Comparison of ENCODE assay signal across 15 cellular contexts in genomic region chr9:113973963-113974413, GRCh38.
DNase-seq lines count a peak whose midpoint lies in the region; ATAC-seq, FAIRE-seq and TF ChIP-seq lines count a peak whose summit lies in the region.
"Had no signal": no experiment of that assay in that cellular context is flagged by ENCODE, and none has a peak within 500 bp of the region (broad histone marks: within the 10 kb centered on the region; RNA-seq: fewer than 3 reads in every experiment).

No MANE protein-coding gene starts in this region.

- H2AFZ ChIP-seq in astrocyte (ENCODE audit: low read depth, low read length), result no peak overlapping the region

- H3K4me2 ChIP-seq in astrocyte (ENCODE audit: low read length), result no peak overlapping the region

- TF ChIP-seq CTCF in cardiac muscle cell (IDR thresholded peaks at IDR 0.05; ENCODE audit: low read depth, low read length) (no peak), astrocyte (IDR thresholded peaks at IDR 0.05; ENCODE audit: insufficient read depth, low read depth, low read length) (no peak), vagina (IDR thresholded peaks at IDR 0.05) (no peak)

- peaks cover 31% of the 10 kb centered on the region for H3K36me3 Mint-ChIP-seq in astrocyte (ENCODE audit: low read depth, unreplicated experiment)

- ATAC-seq in Right ventricle myocardium superior (ENCODE audit: poor library complexity) (no peak), left colon (no peak)
- ATAC-seq in stimulated activated naive CD8-positive, alpha-beta T cell treated with anti-CD3 and anti-CD28 coated beads, Interleukin-15, amount 100 ng/mL, for 72 hours, result no peak

- no peak overlapping the region for H3K27ac ChIP-seq in cardiac muscle cell
- no peak overlapping the region for H3K27ac ChIP-seq in astrocyte (ENCODE audit: low read depth, low read length)
- no peak overlapping the region for H3K27ac ChIP-seq in vagina

- peaks cover 12% of the 10 kb centered on the region for H3K4me1 Mint-ChIP-seq in astrocyte (ENCODE audit: low read depth, unreplicated experiment)
- H3K4me1 Mint-ChIP-seq in stimulated activated naive CD8-positive, alpha-beta T cell treated with anti-CD3 and anti-CD28 coated beads, Interleukin-15, amount 100 ng/mL, for 72 hours, result no peaks in the 10 kb centered on the region
- H3K4me1 Mint-ChIP-seq: activated B cell treated with CpG ODN at 0.5 μM for 24 hours; central memory CD8-positive, alpha-beta T cell had no signal

- peak overlapping the region; percentile 48 for H3K4me3 Mint-ChIP-seq in astrocyte (ENCODE audit: unreplicated experiment)
- no peak overlapping the region for H3K4me3 Mint-ChIP-seq in stimulated activated naive CD8-positive, alpha-beta T cell treated with anti-CD3 and anti-CD28 coated beads, Interleukin-15, amount 100 ng/mL, for 72 hours
- H3K4me3 Mint-ChIP-seq: activated B cell treated with CpG ODN at 0.5 μM for 24 hours; central memory CD8-positive, alpha-beta T cell; IgD-negative memory B cell had no signal

- intact Hi-C loops in Right ventricle myocardium superior (cut with DNase I) (no loop called here), left colon (cut with DNase I, micrococcal nuclease) (no loop called here), vagina (cut with DNase I) (no loop called here)

- H3K9ac ChIP-seq in astrocyte (ENCODE audit: low read length), result no peak overlapping the region

- TF ChIP-seq POLR2A in vagina (IDR thresholded peaks at IDR 0.05), result no peak

- H3K27ac Mint-ChIP-seq in astrocyte (ENCODE audit: unreplicated experiment), result no peak overlapping the region
- H3K27ac Mint-ChIP-seq in stimulated activated naive CD8-positive, alpha-beta T cell treated with anti-CD3 and anti-CD28 coated beads, Interleukin-15, amount 100 ng/mL, for 72 hours, result no peak overlapping the region
- H3K27ac Mint-ChIP-seq: activated B cell treated with CpG ODN at 0.5 μM for 24 hours, IgD-negative memory B cell had no signal

- H3K27me3 ChIP-seq in cardiac muscle cell (no peaks in the 10 kb centered on the region), astrocyte (ENCODE audit: insufficient read depth, low read length) (no peaks in the 10 kb centered on the region), vagina (no peaks in the 10 kb centered on the region)

- H3K9me3 ChIP-seq in cardiac muscle cell (ENCODE audit: low read depth) (no peaks in the 10 kb centered on the region), astrocyte (ENCODE audit: insufficient read depth, low read depth, low read length) (peaks cover 4% of the 10 kb centered on the region), vagina (no peaks in the 10 kb centered on the region)

- H3K9me3 Mint-ChIP-seq in astrocyte (ENCODE audit: unreplicated experiment), result peaks cover 6% of the 10 kb centered on the region
- H3K9me3 Mint-ChIP-seq in stimulated activated naive CD8-positive, alpha-beta T cell treated with anti-CD3 and anti-CD28 coated beads, Interleukin-15, amount 100 ng/mL, for 72 hours, result peaks cover 0 to 7% of the 10 kb centered on the region in 2 donors
- H3K9me3 Mint-ChIP-seq: activated B cell treated with CpG ODN at 0.5 μM for 24 hours; central memory CD8-positive, alpha-beta T cell; IgD-negative memory B cell had no signal

- peaks cover 35% of the 10 kb centered on the region for H3K79me2 ChIP-seq in astrocyte (ENCODE audit: insufficient read depth, low read length)

- no peaks in the 10 kb centered on the region for H3K27me3 Mint-ChIP-seq in astrocyte (ENCODE audit: low read depth, unreplicated experiment)
- H3K27me3 Mint-ChIP-seq in stimulated activated naive CD8-positive, alpha-beta T cell treated with anti-CD3 and anti-CD28 coated beads, Interleukin-15, amount 100 ng/mL, for 72 hours, result no peaks in the 10 kb centered on the region
- H3K27me3 Mint-ChIP-seq: activated B cell treated with CpG ODN at 0.5 μM for 24 hours, IgD-negative memory B cell had no signal

- no peaks in the 10 kb centered on the region for H3K36me3 ChIP-seq in cardiac muscle cell
- H3K36me3 ChIP-seq in astrocyte (ENCODE audit: insufficient read depth, low read length), result no peaks in the 10 kb centered on the region
- H3K36me3 ChIP-seq in vagina, result no peaks in the 10 kb centered on the region

- FAIRE-seq in astrocyte (lab: Jason Lieb, UNC) (no peak), urothelium cell line (lab: Jason Lieb, UNC) (no peak)

- peak; percentile 22 to 38 for DNase-seq in cardiac muscle cell (ENCODE audit: low read depth in 1 of 2, low spot score in 1 of 2)
- no peak for DNase-seq in Right ventricle myocardium superior
- DNase-seq in astrocyte (ENCODE audit: low read depth), result peak; percentile 41
- DNase-seq in mesenteric fat pad (ENCODE audit: low spot score), result peak; percentile 68
- peak; percentile 39 for DNase-seq in urothelium cell line (ENCODE audit: low spot score)
- no peak for DNase-seq in stimulated activated naive CD8-positive, alpha-beta T cell treated with anti-CD3 and anti-CD28 coated beads, Interleukin-15, amount 100 ng/mL, for 72 hours
- DNase-seq in left colon, result no peak
- no peak for DNase-seq in vagina (ENCODE audit: extremely low spot score in 2 of 2)
- DNase-seq: activated B cell treated with CpG ODN at 0.5 μM for 24 hours; activated naive CD4-positive, alpha-beta T cell; DMS 273 treated with DMSO at 0.1 percent for 48 hours; NCI-H1417; NCI-H446 had no signal

- peaks cover 68% of the 10 kb centered on the region for H4K20me1 ChIP-seq in astrocyte (ENCODE audit: insufficient read depth, low read length)

- no peak overlapping the region for H3K4me3 ChIP-seq in cardiac muscle cell
- no peak overlapping the region for H3K4me3 ChIP-seq in astrocyte (ENCODE audit: insufficient read depth, low read depth, low read length)
- no peak overlapping the region for H3K4me3 ChIP-seq in vagina

- H3K4me1 ChIP-seq in cardiac muscle cell (ENCODE audit: low read depth) (no peaks in the 10 kb centered on the region), astrocyte (ENCODE audit: insufficient read depth, low read length) (peaks cover 18% of the 10 kb centered on the region), vagina (no peaks in the 10 kb centered on the region)

Comparison
In these comparisons a context has a peak if more than half of its experiments do, and no peak if none do; other contexts are left out.
1. DNase-seq: peak in cardiac muscle cell (2 of 2), astrocyte (single experiment), mesenteric fat pad (single experiment) and urothelium cell line (single experiment); none in Right ventricle myocardium superior (single experiment), stimulated activated naive CD8-positive, alpha-beta T cell treated with anti-CD3 and anti-CD28 coated beads, Interleukin-15, amount 100 ng/mL, for 72 hours (0 of 2), left colon (0 of 2) and vagina (0 of 2).